10 cellular contexts compared by ENCODE assay signal in genomic region chr1:174815036-174815435, GRCh38.
A peak's percentile ranks its signal among the peaks of the same experiment; 100 is the strongest.
DNase-seq lines count a peak whose midpoint lies in the region; ATAC-seq and TF ChIP-seq lines count a peak whose summit lies in the region.
"Had no signal": no experiment of that assay in that cellular context is flagged by ENCODE, and none has a peak within 500 bp of the region (broad histone marks: within the 10 kb centered on the region; RNA-seq: fewer than 3 reads in every experiment).

No MANE protein-coding gene starts in this region.

- H3K4me1 ChIP-seq in breast epithelium, result no peaks in the 10 kb centered on the region

- H3K27ac ChIP-seq in breast epithelium, result no peak overlapping the region

- peaks cover 32% of the 10 kb centered on the region for H3K4me1 Mint-ChIP-seq in MCF 10A (ENCODE audit: insufficient read depth, unreplicated experiment)
- H3K4me1 Mint-ChIP-seq in activated T-cell treated with anti-CD3 and anti-CD28 coated beads, Interleukin-2, amount 50 U/mL, for 72 hours (ENCODE audit: low read depth), result peaks cover 33% of the 10 kb centered on the region
- H3K4me1 Mint-ChIP-seq in stimulated activated naive B cell treated with anti-CD40 and anti-IgM and Interleukin-4, amounts not matched to agents 10 μg/mL and 1 μg/mL and 100 μg/mL, for 72 hours, result peaks cover 23 to 50% of the 10 kb centered on the region in 2 donors

- POLR2A ChIA-PET in MCF 10A (lab: Yijun Ruan, JAX), result interaction anchor here (0.5 to 10.0 kb wide), 7 partner anchors 16 to 1391 kb away, joined by 3 to 75 read pairs (median 3); partner anchors contain the start of gene CACYBP

- CTCF ChIA-PET in MCF 10A (lab: Yijun Ruan, JAX), result interaction anchor here (0.8 to 3.2 kb wide), 4 partner anchors 15 to 552 kb away, joined by 3 to 11 read pairs (median 4); partner anchors contain the start of gene CACYBP

- ATAC-seq in HG03159 (IDR thresholded peaks at IDR 0.05; ENCODE audit: unreplicated experiment), result peak; percentile 25
- peak; percentile 94 for ATAC-seq in activated T-cell treated with anti-CD3 and anti-CD28 coated beads, Interleukin-2, amount 50 U/mL, for 72 hours (replicated peaks in 1 of 2)
- ATAC-seq in stimulated activated naive B cell treated with anti-CD40 and anti-IgM and Interleukin-4, amounts not matched to agents 10 μg/mL and 1 μg/mL and 100 μg/mL, for 72 hours (replicated peaks), result peak; percentile 66 to 83
- ATAC-seq in left lobe of liver, result no peak
- ATAC-seq in HG03196 (IDR thresholded peaks at IDR 0.05; ENCODE audit: unreplicated experiment), result no peak

- DNase-seq in MCF 10A (ENCODE audit: unreplicated experiment) (peak; percentile 87), breast epithelium (ENCODE audit: low spot score in 2 of 2) (no peak), G401 (ENCODE audit: low spot score) (no peak), left lobe of liver (ENCODE audit: low spot score) (no peak)
- peak; percentile 26 to 45 for DNase-seq in activated T-cell treated with anti-CD3 and anti-CD28 coated beads, Interleukin-2, amount 50 U/mL, for 72 hours
- no peak for DNase-seq in stimulated activated naive B cell treated with anti-CD40 and anti-IgM and Interleukin-4, amounts not matched to agents 10 μg/mL and 1 μg/mL and 100 μg/mL, for 72 hours
- DNase-seq: activated CD4-positive, CD25-positive, alpha-beta regulatory T cell; DND-41 had no signal

- H3K27me3 ChIP-seq in breast epithelium, result no peaks in the 10 kb centered on the region

- intact Hi-C loops in MCF 10A (cut with micrococcal nuclease) (loop anchor here (1.0 kb wide), 1 partner anchor 16 kb away; no protein-coding TSS in a partner anchor), breast epithelium (cut with DNase I; ENCODE audit: low total_unique reads) (no loop called here)

- no peak overlapping the region for H3K4me3 Mint-ChIP-seq in MCF 10A (ENCODE audit: unreplicated experiment)
- no peak overlapping the region for H3K4me3 Mint-ChIP-seq in activated T-cell treated with anti-CD3 and anti-CD28 coated beads, Interleukin-2, amount 50 U/mL, for 72 hours
- H3K4me3 Mint-ChIP-seq in stimulated activated naive B cell treated with anti-CD40 and anti-IgM and Interleukin-4, amounts not matched to agents 10 μg/mL and 1 μg/mL and 100 μg/mL, for 72 hours, result peak overlapping the region in 1 of 2 donors; percentile 15

- H3K9me3 ChIP-seq in breast epithelium, result no peaks in the 10 kb centered on the region

- H3K9me3 Mint-ChIP-seq in MCF 10A (ENCODE audit: unreplicated experiment), result no peaks in the 10 kb centered on the region
- H3K9me3 Mint-ChIP-seq in activated T-cell treated with anti-CD3 and anti-CD28 coated beads, Interleukin-2, amount 50 U/mL, for 72 hours, result peaks cover 0 to 2% of the 10 kb centered on the region in 2 donors
- H3K9me3 Mint-ChIP-seq in stimulated activated naive B cell treated with anti-CD40 and anti-IgM and Interleukin-4, amounts not matched to agents 10 μg/mL and 1 μg/mL and 100 μg/mL, for 72 hours, result peaks cover 0 to 4% of the 10 kb centered on the region in 2 donors

- in situ Hi-C loops in G401 (cut with HindIII; ENCODE audit: low sequenced_read_pairs), result no loop called here

- H3K27ac Mint-ChIP-seq in MCF 10A (ENCODE audit: low read depth, unreplicated experiment), result peak overlapping the region; percentile 63
- H3K27ac Mint-ChIP-seq in activated T-cell treated with anti-CD3 and anti-CD28 coated beads, Interleukin-2, amount 50 U/mL, for 72 hours, result no peak overlapping the region
- H3K27ac Mint-ChIP-seq in stimulated activated naive B cell treated with anti-CD40 and anti-IgM and Interleukin-4, amounts not matched to agents 10 μg/mL and 1 μg/mL and 100 μg/mL, for 72 hours, result peak overlapping the region; percentile 88

- no peaks in the 10 kb centered on the region for H3K36me3 Mint-ChIP-seq in MCF 10A (ENCODE audit: insufficient read depth, unreplicated experiment)
- H3K36me3 Mint-ChIP-seq in activated T-cell treated with anti-CD3 and anti-CD28 coated beads, Interleukin-2, amount 50 U/mL, for 72 hours (ENCODE audit: insufficient read depth in 2 of 2), result peaks cover 5 to 6% of the 10 kb centered on the region in 2 donors
- H3K36me3 Mint-ChIP-seq in stimulated activated naive B cell treated with anti-CD40 and anti-IgM and Interleukin-4, amounts not matched to agents 10 μg/mL and 1 μg/mL and 100 μg/mL, for 72 hours, result peaks cover 23 to 42% of the 10 kb centered on the region in 2 donors

- H3K27me3 Mint-ChIP-seq in MCF 10A (ENCODE audit: insufficient read depth, unreplicated experiment), result no peaks in the 10 kb centered on the region
- no peaks in the 10 kb centered on the region for H3K27me3 Mint-ChIP-seq in activated T-cell treated with anti-CD3 and anti-CD28 coated beads, Interleukin-2, amount 50 U/mL, for 72 hours (ENCODE audit: low read depth)
- H3K27me3 Mint-ChIP-seq in stimulated activated naive B cell treated with anti-CD40 and anti-IgM and Interleukin-4, amounts not matched to agents 10 μg/mL and 1 μg/mL and 100 μg/mL, for 72 hours, result no peaks in the 10 kb centered on the region

- H3K36me3 ChIP-seq in breast epithelium, result no peaks in the 10 kb centered on the region

- TF ChIP-seq POLR2A in breast epithelium (IDR thresholded peaks at IDR 0.05), result no peak

- no TSS peak for BruUV-seq in MCF 10A (replicated peaks; lab: Mats Ljungman, UMichigan)

- no peak overlapping the region for H3K4me3 ChIP-seq in breast epithelium

- no peak for TF ChIP-seq CTCF in MCF 10A (IDR thresholded peaks at IDR 0.05; ENCODE audit: unreplicated experiment)
- no peak for TF ChIP-seq CTCF in breast epithelium (IDR thresholded peaks at IDR 0.05)

Comparison
In these comparisons a context has a peak if more than half of its experiments do, and no peak if none do; other contexts are left out.
1. DNase-seq: peak in MCF 10A (single experiment) and activated T-cell treated with anti-CD3 and anti-CD28 coated beads, Interleukin-2, amount 50 U/mL, for 72 hours (2 of 2); none in breast epithelium (0 of 2), stimulated activated naive B cell treated with anti-CD40 and anti-IgM and Interleukin-4, amounts not matched to agents 10 μg/mL and 1 μg/mL and 100 μg/mL, for 72 hours (single experiment), G401 (single experiment) and left lobe of liver (single experiment).
2. ATAC-seq: peak in HG03159 (single experiment), activated T-cell treated with anti-CD3 and anti-CD28 coated beads, Interleukin-2, amount 50 U/mL, for 72 hours (2 of 2) and stimulated activated naive B cell treated with anti-CD40 and anti-IgM and Interleukin-4, amounts not matched to agents 10 μg/mL and 1 μg/mL and 100 μg/mL, for 72 hours (2 of 2); none in left lobe of liver (single experiment) and HG03196 (single experiment).